9 cellular contexts compared by ENCODE assay signal in the genomic region with DNA sequence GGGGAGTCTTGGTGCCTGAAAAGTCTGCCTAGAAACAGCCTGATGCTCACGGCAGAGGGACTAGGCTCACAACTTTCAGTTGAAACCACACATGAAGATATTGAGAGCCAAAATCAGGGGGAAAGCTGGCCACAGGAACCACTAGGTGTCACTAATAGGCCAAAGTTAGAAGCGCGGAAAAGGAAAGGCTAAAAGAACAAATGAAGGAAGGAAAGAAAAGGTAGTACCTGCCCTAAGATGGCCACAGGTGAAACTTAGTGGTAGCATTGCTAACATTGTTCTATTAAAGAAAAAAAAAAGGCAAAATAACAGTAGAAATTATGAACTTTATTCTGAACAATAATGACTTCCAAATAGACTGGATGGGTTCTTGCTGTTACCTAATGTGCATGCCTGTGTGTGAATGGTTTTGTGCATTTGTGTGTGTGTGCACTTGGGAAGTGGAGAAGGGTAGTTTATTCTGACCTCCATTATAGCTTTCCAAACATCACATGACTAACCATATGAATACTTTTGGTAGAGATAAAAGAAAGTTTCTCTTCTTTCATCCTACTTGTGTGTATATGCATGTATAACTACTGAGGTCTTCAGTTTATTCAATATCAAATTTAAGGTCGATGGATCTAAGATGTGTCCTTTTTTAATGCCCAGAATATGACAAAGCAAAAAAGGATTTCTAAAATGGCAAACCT. TPM values are rescaled to one million over a fixed set of nuclear protein-coding genes. Genes with fewer than 3 reads are reported as not detected.
DNase-seq lines count a peak whose midpoint lies in the region; ATAC-seq, FAIRE-seq and TF ChIP-seq lines count a peak whose summit lies in the region.
"Had no signal": no experiment of that assay in that cellular context is flagged by ENCODE, and none has a peak within 500 bp of the region (broad histone marks: within the 10 kb centered on the region; RNA-seq: fewer than 3 reads in every experiment).

No MANE protein-coding gene starts in this region.

- peak; percentile 70 for TF ChIP-seq CTCF in GM20000 (IDR thresholded peaks at IDR 0.05; ENCODE audit: extremely low read depth, missing control alignments)
- TF ChIP-seq CTCF in Panc1 (IDR thresholded peaks at IDR 0.05), result peak; percentile 87
- TF ChIP-seq CTCF in left ventricle myocardium inferior (IDR thresholded peaks at IDR 0.05; ENCODE audit: borderline replicate concordance), result peak; percentile 76

- H3K27ac ChIP-seq in Panc1 (ENCODE audit: low read length) (peak overlapping the region; percentile 25; the same call in 1 of the 2 replicates), left ventricle myocardium inferior (replicated peaks) (peak overlapping the region; percentile 97), small intestine (ENCODE audit: low read depth in 1 of 2, low read length in 1 of 2) (peak overlapping the region in 1 of 2 donors; percentile 36)
- H3K27ac ChIP-seq: epithelial cell of prostate had no signal

- no peak overlapping the region for H3K4me3 ChIP-seq in Panc1 (ENCODE audit: low read depth in 2 of 2, low read length in 2 of 2)
- H3K4me3 ChIP-seq in left ventricle myocardium inferior, result no peak overlapping the region
- H3K4me3 ChIP-seq in small intestine (ENCODE audit: low read depth in 1 of 2, low read length in 2 of 2), result no peak overlapping the region

- CTCF ChIA-PET in Panc1 (lab: Charles Lee), result interaction anchor here (1.0 kb wide), 1 partner anchor 136 kb away, joined by 4 read pairs; no protein-coding TSS in a partner anchor

- intact Hi-C loops in Panc1 (cut with micrococcal nuclease; ENCODE audit: unreplicated experiment), result loop anchor here (1.0 to 5.0 kb wide), 3 partner anchors 88 to 203 kb away; partner anchors contain the start of gene RHOBTB3
- intact Hi-C loops in left ventricle myocardium inferior (cut with micrococcal nuclease), result loop anchor here (5.0 kb wide), 1 partner anchor 203 kb away; no protein-coding TSS in a partner anchor

- H3K4me1 ChIP-seq in Panc1 (ENCODE audit: control insufficient read depth, insufficient read depth, low read length) (peaks cover 20% of the 10 kb centered on the region), left ventricle myocardium inferior (peaks cover 16% of the 10 kb centered on the region), small intestine (ENCODE audit: control insufficient read depth in 2 of 2, insufficient read depth in 1 of 2, low read depth in 1 of 2, low read length in 1 of 2) (no peaks in the 10 kb centered on the region)

- H3K36me3 ChIP-seq in Panc1 (ENCODE audit: control insufficient read depth, insufficient read depth, low read length) (no peaks in the 10 kb centered on the region), left ventricle myocardium inferior (no peaks in the 10 kb centered on the region), small intestine (ENCODE audit: control insufficient read depth in 2 of 2, insufficient read depth in 2 of 2, low read length in 2 of 2) (no peaks in the 10 kb centered on the region)

- DNase-seq in EH (ENCODE audit: low read depth) (peak; percentile 62), GM20000 (ENCODE audit: low spot score) (peak; percentile 59), Panc1 (ENCODE audit: low read depth, low spot score) (no peak), left ventricle myocardium inferior (no peak), small intestine (peak; percentile 78), epidermal melanocyte (ENCODE audit: insufficient read length, low spot score) (no peak)
- peak in 3 of 4 experiments; percentile 2 to 17 (median 7) for DNase-seq in activated naive CD4-positive, alpha-beta T cell (lab: John Stamatoyannopoulos, UW)

- FAIRE-seq in small intestine (lab: Jason Lieb, UNC), result no peak

- ATAC-seq in HG03571 (IDR thresholded peaks at IDR 0.05; ENCODE audit: unreplicated experiment) (peak; percentile 33), Panc1 (no peak)

- H3K27me3 ChIP-seq in Panc1 (ENCODE audit: control insufficient read depth, insufficient read depth, low read length), result no peaks in the 10 kb centered on the region
- H3K27me3 ChIP-seq in left ventricle myocardium inferior (ENCODE audit: low read depth), result no peaks in the 10 kb centered on the region
- H3K27me3 ChIP-seq in small intestine (ENCODE audit: control insufficient read depth in 2 of 2, insufficient read depth in 2 of 2, low read length in 2 of 2), result no peaks in the 10 kb centered on the region

- in situ Hi-C loops in Panc1 (cut with HindIII; ENCODE audit: low pct_unique_long_range_greater_than_20kb, low sequenced_read_pairs), result no loop called here

- 9 to 18% (median 12%) methylated on average over 4 of the region's 4 CpGs for WGBS in small intestine, 3 donors

- no TSS peak for BruUV-seq in Panc1 (replicated peaks; lab: Mats Ljungman, UMichigan)

- POLR2A ChIA-PET in Panc1 (lab: Charles Lee), result no interaction called here

- H3K9me3 ChIP-seq in Panc1 (ENCODE audit: control insufficient read depth, insufficient read depth, low read depth, low read length) (no peaks in the 10 kb centered on the region), left ventricle myocardium inferior (replicated peaks) (no peaks in the 10 kb centered on the region), small intestine (ENCODE audit: control insufficient read depth, low read depth) (no peaks in the 10 kb centered on the region)

RNA-seq across cellular contexts. Expression of gene RFESD, which starts 2.1 kb away (rescaled TPM):
- total RNA-seq in Panc1 (2021; ENCODE audit: unreplicated experiment) (2.2 TPM), left ventricle myocardium inferior (2.8 TPM)
- 1.2 TPM for polyA plus RNA-seq in Panc1 (2012; ENCODE audit: insufficient read length)
- polyA plus RNA-seq in small intestine, result 1 to 10 TPM in 1 of 3 donors, under 1 TPM in 1, not detected in 1; 0.27 to 1.4 TPM

RNA-seq across cellular contexts. Expression of gene GPR150, which starts 24.6 kb away (rescaled TPM):
- total RNA-seq in Panc1 (2021; ENCODE audit: unreplicated experiment), result 0.54 TPM
- 0.57 TPM for polyA plus RNA-seq in Panc1 (2012; ENCODE audit: insufficient read length)
- 0.14 TPM for total RNA-seq in left ventricle myocardium inferior
- under 1 TPM in 1 of 3 donors, not detected in 2; 0.15 TPM for polyA plus RNA-seq in small intestine

RNA-seq across cellular contexts. Expression of gene SPATA9, which starts 38.3 kb away (rescaled TPM):
- total RNA-seq in Panc1 (2021; ENCODE audit: unreplicated experiment), result 0.15 TPM
- 0.12 TPM for polyA plus RNA-seq in Panc1 (2012; ENCODE audit: insufficient read length)
- not detected for total RNA-seq in left ventricle myocardium inferior
- under 1 TPM in 1 of 3 donors, not detected in 2; 0.24 TPM for polyA plus RNA-seq in small intestine

Comparison
In these comparisons a context has a peak if more than half of its experiments do, and no peak if none do; other contexts are left out.
1. DNase-seq: peak in EH (single experiment), GM20000 (single experiment), activated naive CD4-positive, alpha-beta T cell (3 of 4) and small intestine (single experiment); none in Panc1 (single experiment), left ventricle myocardium inferior (single experiment) and epidermal melanocyte (single experiment).
2. Peak in every context shown above with its lines, with median percentiles within 50 percentile points of each other: CTCF ChIP-seq.